1 cellular context compared by ENCODE assay signal in genomic region chr13:24985102-24985501, GRCh38.
TF ChIP-seq lines count a peak whose summit lies in the region.

No MANE protein-coding gene starts in this region.

TF ChIP-seq in GM23338, 12 proteins besides CTCF, POLR2A, EP300 and RAD21 (continued from another document):
- TF ChIP-seq, protein P1, sequence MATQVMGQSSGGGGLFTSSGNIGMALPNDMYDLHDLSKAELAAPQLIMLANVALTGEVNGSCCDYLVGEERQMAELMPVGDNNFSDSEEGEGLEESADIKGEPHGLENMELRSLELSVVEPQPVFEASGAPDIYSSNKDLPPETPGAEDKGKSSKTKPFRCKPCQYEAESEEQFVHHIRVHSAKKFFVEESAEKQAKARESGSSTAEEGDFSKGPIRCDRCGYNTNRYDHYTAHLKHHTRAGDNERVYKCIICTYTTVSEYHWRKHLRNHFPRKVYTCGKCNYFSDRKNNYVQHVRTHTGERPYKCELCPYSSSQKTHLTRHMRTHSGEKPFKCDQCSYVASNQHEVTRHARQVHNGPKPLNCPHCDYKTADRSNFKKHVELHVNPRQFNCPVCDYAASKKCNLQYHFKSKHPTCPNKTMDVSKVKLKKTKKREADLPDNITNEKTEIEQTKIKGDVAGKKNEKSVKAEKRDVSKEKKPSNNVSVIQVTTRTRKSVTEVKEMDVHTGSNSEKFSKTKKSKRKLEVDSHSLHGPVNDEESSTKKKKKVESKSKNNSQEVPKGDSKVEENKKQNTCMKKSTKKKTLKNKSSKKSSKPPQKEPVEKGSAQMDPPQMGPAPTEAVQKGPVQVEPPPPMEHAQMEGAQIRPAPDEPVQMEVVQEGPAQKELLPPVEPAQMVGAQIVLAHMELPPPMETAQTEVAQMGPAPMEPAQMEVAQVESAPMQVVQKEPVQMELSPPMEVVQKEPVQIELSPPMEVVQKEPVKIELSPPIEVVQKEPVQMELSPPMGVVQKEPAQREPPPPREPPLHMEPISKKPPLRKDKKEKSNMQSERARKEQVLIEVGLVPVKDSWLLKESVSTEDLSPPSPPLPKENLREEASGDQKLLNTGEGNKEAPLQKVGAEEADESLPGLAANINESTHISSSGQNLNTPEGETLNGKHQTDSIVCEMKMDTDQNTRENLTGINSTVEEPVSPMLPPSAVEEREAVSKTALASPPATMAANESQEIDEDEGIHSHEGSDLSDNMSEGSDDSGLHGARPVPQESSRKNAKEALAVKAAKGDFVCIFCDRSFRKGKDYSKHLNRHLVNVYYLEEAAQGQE (IDR thresholded peaks at IDR 0.05; ENCODE audit: unreplicated experiment): no peak
- TF ChIP-seq EZH2 (IDR thresholded peaks at IDR 0.05; ENCODE audit: low read depth, unreplicated experiment) (no peak), CREB1 (CRISPR knock-in tag; IDR thresholded peaks at IDR 0.05; ENCODE audit: low read depth) (no peak), ZNF462 (CRISPR knock-in tag; IDR thresholded peaks at IDR 0.05) (no peak), NANOG (IDR thresholded peaks at IDR 0.05; ENCODE audit: borderline replicate concordance) (no peak), STAT1 (IDR thresholded peaks at IDR 0.05; ENCODE audit: unreplicated experiment) (no peak), ZNF331 (CRISPR knock-in tag; IDR thresholded peaks at IDR 0.05; ENCODE audit: low read depth) (no peak), ZNF114 (CRISPR knock-in tag; IDR thresholded peaks at IDR 0.05) (no peak), EZH2phosphoT487 (IDR thresholded peaks at IDR 0.05; ENCODE audit: unreplicated experiment) (no peak), POLR2AphosphoS5 (IDR thresholded peaks at IDR 0.05; ENCODE audit: low read depth) (no peak), JUNB (IDR thresholded peaks at IDR 0.05; ENCODE audit: unreplicated experiment) (no peak)
